Comparison of ENCODE assay signal across 25 cellular contexts in genomic region chr19:54906819-54907218, GRCh38. TPM values are rescaled to one million over a fixed set of nuclear protein-coding genes. Genes with fewer than 3 reads are reported as not detected.
A peak's percentile ranks its signal among the peaks of the same experiment; 100 is the strongest.
DNase-seq lines count a peak whose midpoint lies in the region; ATAC-seq, FAIRE-seq and TF ChIP-seq lines count a peak whose summit lies in the region.
"Had no signal": no experiment of that assay in that cellular context is flagged by ENCODE, and none has a peak within 500 bp of the region (broad histone marks: within the 10 kb centered on the region; RNA-seq: fewer than 3 reads in every experiment).

No MANE protein-coding gene starts in this region.

- peaks cover 0 to 2% (median 0%) of the 10 kb centered on the region in 5 donors for H3K9me3 Mint-ChIP-seq in CD8-positive, alpha-beta memory T cell
- H3K9me3 Mint-ChIP-seq in T-helper 2 cell treated with Interferon-gamma antibody and Interleukin-4, amounts not matched to agents 5 μg/mL and 100 μg/mL, for 36 hours, result no peaks in the 10 kb centered on the region
- H3K9me3 Mint-ChIP-seq: CD4-positive, alpha-beta T cell had no signal

- H2AFZ ChIP-seq in K562 (ENCODE audit: low read depth, low read length) (peak overlapping the region; percentile 91), osteoblast (ENCODE audit: low read length) (no peak overlapping the region)

- in situ Hi-C loops in K562 (cut with MboI), result no loop called here

- no peak for TF ChIP-seq RAD21 in K562 (CRISPR knock-in tag; conservative IDR thresholded peaks at IDR 0.05 in 1 of 2, IDR thresholded peaks at IDR 0.05 in 1 of 2)

- CTCF ChIA-PET in CD8-positive, alpha-beta memory T cell (lab: Charles Lee), result no interaction called here
- CTCF ChIA-PET in K562 (lab: Yijun Ruan, JAX; ENCODE audit: low intra/inter-chr PET ratio), result no interaction called here

- H3K4me1 ChIP-seq in CD8-positive, alpha-beta memory T cell (ENCODE audit: insufficient read depth, low read length), result no peaks in the 10 kb centered on the region
- H3K4me1 ChIP-seq in K562 (replicated peaks in 1 of 2; ENCODE audit: control insufficient read depth in 2 of 2, insufficient read depth in 2 of 2, low read length in 2 of 2), result peaks cover 19 to 23% of the 10 kb centered on the region in 2 experiments; a peak in 4 of 5 replicates
- H3K4me1 ChIP-seq in kidney (ENCODE audit: control insufficient read depth in 1 of 2, insufficient read depth in 1 of 2, low read depth in 1 of 2, low read length in 2 of 2), result no peaks in the 10 kb centered on the region
- no peaks in the 10 kb centered on the region for H3K4me1 ChIP-seq in osteoblast (ENCODE audit: insufficient read depth, low read length)

- peak overlapping the region in 4 of 7 donors; percentile 61 to 79 (median 68) for H3K4me3 Mint-ChIP-seq in CD8-positive, alpha-beta memory T cell
- H3K4me3 Mint-ChIP-seq in T-helper 2 cell treated with Interferon-gamma antibody and Interleukin-4, amounts not matched to agents 5 μg/mL and 100 μg/mL, for 36 hours, result no peak overlapping the region
- H3K4me3 Mint-ChIP-seq: CD4-positive, alpha-beta T cell had no signal

- H3K27me3 ChIP-seq in CD8-positive, alpha-beta memory T cell (ENCODE audit: insufficient read depth, low read length, poor library complexity, severe bottlenecking), result no peaks in the 10 kb centered on the region
- H3K27me3 ChIP-seq in K562 (ENCODE audit: control insufficient read depth in 2 of 2, insufficient read depth in 2 of 2, low read length in 2 of 2) (no peaks in the 10 kb centered on the region), osteoblast (ENCODE audit: insufficient read depth, low read length) (no peaks in the 10 kb centered on the region)

- no peak for TF ChIP-seq POLR2A in K562 (conservative IDR thresholded peaks at IDR 0.05)

- H3K27me3 Mint-ChIP-seq in CD8-positive, alpha-beta memory T cell, result peaks cover 8 to 12% of the 10 kb centered on the region in 2 donors
- H3K27me3 Mint-ChIP-seq in T-helper 2 cell treated with Interferon-gamma antibody and Interleukin-4, amounts not matched to agents 5 μg/mL and 100 μg/mL, for 36 hours (ENCODE audit: low read depth), result peaks cover 2% of the 10 kb centered on the region

- H3K9me1 ChIP-seq in K562 (ENCODE audit: control insufficient read depth, insufficient read depth, low read length), result no peaks in the 10 kb centered on the region

- no peaks in the 10 kb centered on the region for H3K36me3 Mint-ChIP-seq in CD8-positive, alpha-beta memory T cell
- H3K36me3 Mint-ChIP-seq in T-helper 2 cell treated with Interferon-gamma antibody and Interleukin-4, amounts not matched to agents 5 μg/mL and 100 μg/mL, for 36 hours (ENCODE audit: low read depth), result no peaks in the 10 kb centered on the region

- POLR2A ChIA-PET in CD8-positive, alpha-beta memory T cell (lab: Charles Lee), result no interaction called here
- POLR2A ChIA-PET in K562 (lab: Yijun Ruan, JAX), result interaction anchor here (1.6 kb wide), 1 partner anchor 8 kb away, joined by 4 read pairs; no protein-coding TSS in a partner anchor

- TF ChIP-seq CTCF in K562 (IDR thresholded peaks at IDR 0.05 in 2 of 3, conservative IDR thresholded peaks at IDR 0.05 in 1 of 3; ENCODE audit: insufficient read depth in 2 of 3, low read depth in 1 of 3, low read length in 3 of 3), result no peak
- no peak for TF ChIP-seq CTCF in kidney (IDR thresholded peaks at IDR 0.05; ENCODE audit: borderline replicate concordance, extremely low read depth, insufficient read depth)
- TF ChIP-seq CTCF in osteoblast (IDR thresholded peaks at IDR 0.05; ENCODE audit: extremely low read depth, low read depth, low read length), result no peak

- FAIRE-seq in K562 (lab: Jason Lieb, UNC) (peak; percentile 6), kidney (lab: Jason Lieb, UNC) (no peak)
- FAIRE-seq: GM19239 had no signal

- no peaks in the 10 kb centered on the region for H3K9me3 ChIP-seq in CD8-positive, alpha-beta memory T cell (ENCODE audit: low read length)
- H3K9me3 ChIP-seq in K562 (replicated peaks; ENCODE audit: control insufficient read depth, insufficient read depth, low read depth, low read length), result no peaks in the 10 kb centered on the region
- no peaks in the 10 kb centered on the region for H3K9me3 ChIP-seq in kidney (ENCODE audit: control insufficient read depth in 1 of 2, low read length in 2 of 2)
- no peaks in the 10 kb centered on the region for H3K9me3 ChIP-seq in osteoblast (ENCODE audit: low read depth, low read length)
- H3K9me3 ChIP-seq: SK-N-SH had no signal

- no peak for TF ChIP-seq EP300 in K562 (IDR thresholded peaks at IDR 0.05; ENCODE audit: low read length)

- H4K20me1 ChIP-seq in K562 (replicated peaks; ENCODE audit: control insufficient read depth, insufficient read depth, low read length), result no peaks in the 10 kb centered on the region
- no peaks in the 10 kb centered on the region for H4K20me1 ChIP-seq in osteoblast (ENCODE audit: insufficient read depth, low read length)

- peaks cover 0 to 6% (median 0%) of the 10 kb centered on the region in 3 donors for H3K4me1 Mint-ChIP-seq in CD8-positive, alpha-beta memory T cell
- H3K4me1 Mint-ChIP-seq in T-helper 2 cell treated with Interferon-gamma antibody and Interleukin-4, amounts not matched to agents 5 μg/mL and 100 μg/mL, for 36 hours (ENCODE audit: low read depth), result no peaks in the 10 kb centered on the region

- H3K27ac ChIP-seq in CD8-positive, alpha-beta memory T cell (ENCODE audit: low read depth, low read length), result peak overlapping the region; percentile 60
- H3K27ac ChIP-seq in K562 (ENCODE audit: extremely low read depth, low read depth, low read length) (peak overlapping the region; percentile 75), kidney (ENCODE audit: low read depth in 2 of 2, low read length in 2 of 2) (no peak overlapping the region), osteoblast (ENCODE audit: low read depth, low read length) (no peak overlapping the region)

- H3K9ac ChIP-seq in K562 (ENCODE audit: insufficient read depth in 1 of 2, low read depth in 2 of 2, low read length in 2 of 2) (peak overlapping the region; percentile 4 to 63; a peak in 2 of 4 replicates), kidney (ENCODE audit: low read length in 2 of 2) (no peak overlapping the region)
- H3K9ac ChIP-seq: SK-N-SH had no signal

- H3K79me2 ChIP-seq in K562 (ENCODE audit: control insufficient read depth, insufficient read depth, low read length) (no peaks in the 10 kb centered on the region), osteoblast (ENCODE audit: insufficient read depth, low read length) (no peaks in the 10 kb centered on the region)

- H3K4me2 ChIP-seq in K562 (ENCODE audit: insufficient read depth, low read length) (peak overlapping the region; percentile 74), osteoblast (ENCODE audit: insufficient read depth, low read length) (no peak overlapping the region)

- H3K27ac Mint-ChIP-seq in CD8-positive, alpha-beta memory T cell, result peak overlapping the region in 1 of 8 donors; percentile 63
- H3K27ac Mint-ChIP-seq in T-helper 2 cell treated with Interferon-gamma antibody and Interleukin-4, amounts not matched to agents 5 μg/mL and 100 μg/mL, for 36 hours, result no peak overlapping the region
- H3K27ac Mint-ChIP-seq: CD4-positive, alpha-beta T cell had no signal

- WGBS in K562 (ENCODE audit: insufficient coverage, low coverage, missing lambda C conversion rate), result 54% methylated on average over 6 of the region's 7 CpGs

- H3K36me3 ChIP-seq in CD8-positive, alpha-beta memory T cell (ENCODE audit: insufficient read depth, low read length), result no peaks in the 10 kb centered on the region
- H3K36me3 ChIP-seq in K562 (ENCODE audit: control insufficient read depth, insufficient read depth, low read length) (no peaks in the 10 kb centered on the region), kidney (ENCODE audit: control insufficient read depth in 1 of 2, insufficient read depth in 2 of 2, low read length in 2 of 2) (no peaks in the 10 kb centered on the region), osteoblast (ENCODE audit: insufficient read depth, low read length) (no peaks in the 10 kb centered on the region)

- no peak overlapping the region for H3K4me3 ChIP-seq in CD8-positive, alpha-beta memory T cell (ENCODE audit: low read length)
- H3K4me3 ChIP-seq in K562 (no peak overlapping the region), kidney (ENCODE audit: low read length in 2 of 2) (no peak overlapping the region), osteoblast (ENCODE audit: insufficient read depth, low read length) (no peak overlapping the region)

- no peak for DNase-seq in CD8-positive, alpha-beta memory T cell
- DNase-seq in K562 (ENCODE audit: extremely low read depth in 1 of 4, low spot score in 3 of 4), result peak in 1 of 4 experiments; percentile 22
- DNase-seq in kidney, result peak; percentile 10
- peak; percentile 4 for DNase-seq in osteoblast (ENCODE audit: insufficient read length, low spot score, missing footprints)
- DNase-seq in NCI-H2107 (lab: John Stamatoyannopoulos, UW), result no peak
- no peak for DNase-seq in T-helper 2 cell treated with Interferon-gamma antibody and Interleukin-4, amounts not matched to agents 5 μg/mL and 100 μg/mL, for 36 hours (ENCODE audit: low spot score)
- DNase-seq in GM03348 (ENCODE audit: low spot score), result no peak
- DNase-seq: CD4-positive, alpha-beta T cell; DMS53; EL; GF-D8; H7; Kasumi-1; NCI-H1694; NCI-H2081; NCI-H446 treated with DMSO at 0.1 percent for 48 hours; NCI-H526 treated with DMSO at 0.1 percent for 48 hours; PC-3; RPMI8226; SHP77; SK-N-SH had no signal

- ATAC-seq in K562 (peak; percentile 19; the same call in 2 of the 3 replicates), HG02759 (IDR thresholded peaks at IDR 0.05; ENCODE audit: unreplicated experiment) (no peak)
- ATAC-seq: PC-3 had no signal

- BruUV-seq in K562 (replicated peaks; lab: Mats Ljungman, UMichigan), result no TSS peak

- intact Hi-C loops in K562 (cut with micrococcal nuclease) (no loop called here), kidney (cut with DNase I) (no loop called here)

RNA-seq across cellular contexts. Expression of gene NCR1, which starts 0.9 kb away (rescaled TPM):
- under 1 TPM in 1 of 2 experiments, not detected in 1; 0.31 TPM for total RNA-seq in CD8-positive, alpha-beta memory T cell
- polyA plus RNA-seq in CD8-positive, alpha-beta memory T cell, result 2.8 TPM
- total RNA-seq in K562 (2011; cell fraction: chromatin; rRNA removed; ENCODE audit: low replicate concordance), result 3.4 and 5.6 TPM in 2 replicates
- total RNA-seq in K562 (2011; cell fraction: nucleolus; rRNA removed), result 3.0 and 5.2 TPM in 2 replicates
- total RNA-seq in K562 (2011; cell fraction: nucleoplasm; rRNA removed), result 2.2 and 4.0 TPM in 2 replicates
- total RNA-seq in K562 (2014; rRNA removed) (1.2 and 1.9 TPM in 2 replicates), K562 (2014; rRNA removed; fragmentation: Illumina TruSeq; extraction: Trizol) (0.70 and 1.4 TPM in 2 replicates), K562 (2015; rRNA removed; fragmentation: Illumina TruSeq; extraction: Trizol) (0.30 and 0.69 TPM in 2 replicates), K562 (2021) (0.92 and 1.5 TPM in 2 replicates), kidney (0.91 TPM), osteoblast (0.36 and 0.59 TPM in 2 replicates)
- polyA plus RNA-seq in K562 (2011; rRNA removed) (3.1 TPM in 2 replicates), K562 (2014; fragmentation: Illumina TruSeq; extraction: Trizol) (1.2 and 2.1 TPM in 2 replicates), K562 (2014; fragmentation: Nextera tagmentation; extraction: Ambion mirVana) (under 1 TPM; 0.25 to 0.39 TPM), K562 (2014; rRNA removed) (0.84 and 0.88 TPM in 2 replicates), kidney (ENCODE audit: insufficient read depth, low read depth, low replicate concordance) (not detected)
- 3.9 and 4.3 TPM in 2 replicates for polyA plus RNA-seq in K562 (2011; cell fraction: cytosol; rRNA removed)
- 2.1 TPM in 2 replicates for polyA plus RNA-seq in K562 (2011; cell fraction: nucleus; rRNA removed)
- 0.90 and 0.91 TPM in 2 replicates for polyA plus RNA-seq in K562 (2012)
- 4.0 TPM in 2 replicates for polyA minus RNA-seq in K562 (2011; rRNA and poly(A)+ RNA removed)
- 2.6 and 3.0 TPM in 2 replicates for polyA minus RNA-seq in K562 (2011; cell fraction: cytosol; rRNA and poly(A)+ RNA removed)
- 1.8 and 3.9 TPM in 2 replicates for polyA minus RNA-seq in K562 (2011; cell fraction: nucleus; rRNA and poly(A)+ RNA removed)
- total RNA-seq: CD4-positive, alpha-beta T cell; MCF 10A; PC-3 had no signal
- polyA plus RNA-seq: BJ, SK-N-SH had no signal

RNA-seq across cellular contexts. Expression of gene FCAR, which starts 32.8 kb away (rescaled TPM):
- total RNA-seq in CD8-positive, alpha-beta memory T cell, result not detected
- polyA plus RNA-seq in CD8-positive, alpha-beta memory T cell, result not detected
- total RNA-seq in K562 (2011; cell fraction: chromatin; rRNA removed; ENCODE audit: low replicate concordance), result not detected in 2 replicates
- total RNA-seq in K562 (2011; cell fraction: nucleolus; rRNA removed), result not detected in 2 replicates
- not detected in 2 replicates for total RNA-seq in K562 (2011; cell fraction: nucleoplasm; rRNA removed)
- total RNA-seq in K562 (2014; rRNA removed) (not detected in 2 replicates), K562 (2014; rRNA removed; fragmentation: Illumina TruSeq; extraction: Trizol) (not detected in 2 replicates), K562 (2015; rRNA removed; fragmentation: Illumina TruSeq; extraction: Trizol) (not detected in 2 replicates), K562 (2021) (not detected in 2 replicates), kidney (1.8 TPM), osteoblast (not detected in 2 replicates)
- polyA plus RNA-seq in K562 (2011; rRNA removed) (not detected in 2 replicates), K562 (2014; fragmentation: Illumina TruSeq; extraction: Trizol) (not detected in 2 replicates), K562 (2014; fragmentation: Nextera tagmentation; extraction: Ambion mirVana) (not detected), K562 (2014; rRNA removed) (not detected in 2 replicates), kidney (ENCODE audit: insufficient read depth, low read depth, low replicate concordance) (not detected)
- polyA plus RNA-seq in K562 (2011; cell fraction: cytosol; rRNA removed), result not detected in 2 replicates
- not detected in 2 replicates for polyA plus RNA-seq in K562 (2011; cell fraction: nucleus; rRNA removed)
- polyA plus RNA-seq in K562 (2012), result not detected in 2 replicates
- not detected in 2 replicates for polyA minus RNA-seq in K562 (2011; rRNA and poly(A)+ RNA removed)
- not detected in 2 replicates for polyA minus RNA-seq in K562 (2011; cell fraction: cytosol; rRNA and poly(A)+ RNA removed)
- polyA minus RNA-seq in K562 (2011; cell fraction: nucleus; rRNA and poly(A)+ RNA removed), result not detected in 2 replicates
- total RNA-seq: H7, MCF 10A, PC-3 had no signal
- polyA plus RNA-seq: BJ, SK-N-SH had no signal

RNA-seq across cellular contexts. Expression of gene NLRP7, which starts 40.5 kb away (rescaled TPM):
- total RNA-seq in CD8-positive, alpha-beta memory T cell, result not detected
- not detected for polyA plus RNA-seq in CD8-positive, alpha-beta memory T cell
- 1.5 TPM in 1 of 2 replicates, not detected in the other for total RNA-seq in K562 (2011; cell fraction: chromatin; rRNA removed; ENCODE audit: low replicate concordance)
- 1.3 TPM in 1 of 2 replicates, not detected in the other for total RNA-seq in K562 (2011; cell fraction: nucleolus; rRNA removed)
- 1.9 TPM in 1 of 2 replicates, not detected in the other for total RNA-seq in K562 (2011; cell fraction: nucleoplasm; rRNA removed)
- 0.20 TPM in 1 of 2 replicates, not detected in the other for total RNA-seq in K562 (2014; rRNA removed)
- 0.22 TPM in 1 of 2 replicates, not detected in the other for total RNA-seq in K562 (2014; rRNA removed; fragmentation: Illumina TruSeq; extraction: Trizol)
- total RNA-seq in K562 (2015; rRNA removed; fragmentation: Illumina TruSeq; extraction: Trizol), result not detected in 2 replicates
- total RNA-seq in K562 (2021), result 0.18 TPM in 1 of 2 replicates, not detected in the other
- polyA plus RNA-seq in K562 (2011; rRNA removed), result 0.13 and 0.19 TPM in 2 replicates
- polyA plus RNA-seq in K562 (2011; cell fraction: cytosol; rRNA removed), result 0.07 TPM in 1 of 2 replicates, not detected in the other
- 0.16 and 0.18 TPM in 2 replicates for polyA plus RNA-seq in K562 (2011; cell fraction: nucleus; rRNA removed)
- 0.17 TPM in 1 of 2 replicates, not detected in the other for polyA plus RNA-seq in K562 (2012)
- 0.03 and 0.12 TPM in 2 replicates for polyA plus RNA-seq in K562 (2014; fragmentation: Illumina TruSeq; extraction: Trizol)
- under 1 TPM; 0.04 to 0.06 TPM for polyA plus RNA-seq in K562 (2014; fragmentation: Nextera tagmentation; extraction: Ambion mirVana)
- not detected in 2 replicates for polyA plus RNA-seq in K562 (2014; rRNA removed)
- 0.84 TPM in 1 of 2 replicates, not detected in the other for polyA minus RNA-seq in K562 (2011; rRNA and poly(A)+ RNA removed)
- polyA minus RNA-seq in K562 (2011; cell fraction: cytosol; rRNA and poly(A)+ RNA removed), result not detected in 2 replicates
- polyA minus RNA-seq in K562 (2011; cell fraction: nucleus; rRNA and poly(A)+ RNA removed), result not detected in 2 replicates
- total RNA-seq in kidney, result 0.16 TPM
- not detected for polyA plus RNA-seq in kidney (ENCODE audit: insufficient read depth, low read depth, low replicate concordance)
- total RNA-seq in osteoblast, result not detected in 2 replicates
- total RNA-seq: CD4-positive, alpha-beta T cell; MCF 10A; PC-3 had no signal
- polyA plus RNA-seq: BJ, SK-N-SH had no signal

RNA-seq across cellular contexts. Expression of gene KIR3DL2, which starts 56.6 kb away (rescaled TPM):
- under 1 TPM; 0.27 to 0.28 TPM for total RNA-seq in CD8-positive, alpha-beta memory T cell
- polyA plus RNA-seq in CD8-positive, alpha-beta memory T cell, result 16.8 TPM
- not detected in 2 replicates for total RNA-seq in K562 (2011; cell fraction: chromatin; rRNA removed; ENCODE audit: low replicate concordance)
- total RNA-seq in K562 (2011; cell fraction: nucleolus; rRNA removed), result not detected in 2 replicates
- not detected in 2 replicates for total RNA-seq in K562 (2011; cell fraction: nucleoplasm; rRNA removed)
- total RNA-seq in K562 (2014; rRNA removed), result not detected in 2 replicates
- total RNA-seq in K562 (2014; rRNA removed; fragmentation: Illumina TruSeq; extraction: Trizol), result not detected in 2 replicates
- total RNA-seq in K562 (2015; rRNA removed; fragmentation: Illumina TruSeq; extraction: Trizol), result not detected in 2 replicates
- not detected in 2 replicates for total RNA-seq in K562 (2021)
- polyA plus RNA-seq in K562 (2011; rRNA removed), result not detected in 2 replicates
- not detected in 2 replicates for polyA plus RNA-seq in K562 (2011; cell fraction: cytosol; rRNA removed)
- polyA plus RNA-seq in K562 (2011; cell fraction: nucleus; rRNA removed), result not detected in 2 replicates
- polyA plus RNA-seq in K562 (2012), result not detected in 2 replicates
- not detected in 2 replicates for polyA plus RNA-seq in K562 (2014; fragmentation: Illumina TruSeq; extraction: Trizol)
- polyA plus RNA-seq in K562 (2014; fragmentation: Nextera tagmentation; extraction: Ambion mirVana), result not detected
- polyA plus RNA-seq in K562 (2014; rRNA removed), result not detected in 2 replicates
- polyA minus RNA-seq in K562 (2011; rRNA and poly(A)+ RNA removed), result not detected in 2 replicates
- not detected in 2 replicates for polyA minus RNA-seq in K562 (2011; cell fraction: cytosol; rRNA and poly(A)+ RNA removed)
- not detected in 2 replicates for polyA minus RNA-seq in K562 (2011; cell fraction: nucleus; rRNA and poly(A)+ RNA removed)
- 0.13 TPM for total RNA-seq in kidney
- polyA plus RNA-seq in kidney (ENCODE audit: insufficient read depth, low read depth, low replicate concordance), result not detected
- total RNA-seq in osteoblast, result not detected in 2 replicates
- total RNA-seq: H7, MCF 10A, PC-3 had no signal
- polyA plus RNA-seq: BJ, SK-N-SH had no signal

RNA-seq across cellular contexts. Expression of gene NLRP2, which starts 59.4 kb away (rescaled TPM):
- 10 to 100 TPM; 10.2 to 12.7 TPM for total RNA-seq in CD8-positive, alpha-beta memory T cell
- polyA plus RNA-seq in CD8-positive, alpha-beta memory T cell, result 5.6 TPM
- 112 and 159 TPM in 2 replicates for total RNA-seq in K562 (2011; cell fraction: chromatin; rRNA removed; ENCODE audit: low replicate concordance)
- total RNA-seq in K562 (2011; cell fraction: nucleolus; rRNA removed), result 75.3 and 84.4 TPM in 2 replicates
- total RNA-seq in K562 (2011; cell fraction: nucleoplasm; rRNA removed), result 69.2 and 82.2 TPM in 2 replicates
- total RNA-seq in K562 (2014; rRNA removed) (21.6 and 22.2 TPM in 2 replicates), K562 (2014; rRNA removed; fragmentation: Illumina TruSeq; extraction: Trizol) (24.2 and 25.5 TPM in 2 replicates), K562 (2015; rRNA removed; fragmentation: Illumina TruSeq; extraction: Trizol) (17.3 and 18.5 TPM in 2 replicates), K562 (2021) (33.2 and 36.2 TPM in 2 replicates), kidney (34.4 TPM), osteoblast (0.36 and 3.2 TPM in 2 replicates)
- polyA plus RNA-seq in K562 (2011; rRNA removed) (59.3 and 65.5 TPM in 2 replicates), K562 (2014; fragmentation: Illumina TruSeq; extraction: Trizol) (25.1 and 28.1 TPM in 2 replicates), K562 (2014; fragmentation: Nextera tagmentation; extraction: Ambion mirVana) (10 to 100 TPM; 10.1 to 11.9 TPM), K562 (2014; rRNA removed) (25.0 and 29.9 TPM in 2 replicates), kidney (ENCODE audit: insufficient read depth, low read depth, low replicate concordance) (2.2 TPM)
- polyA plus RNA-seq in K562 (2011; cell fraction: cytosol; rRNA removed), result 28.5 and 40.0 TPM in 2 replicates
- 79.9 and 89.0 TPM in 2 replicates for polyA plus RNA-seq in K562 (2011; cell fraction: nucleus; rRNA removed)
- 19.8 and 24.8 TPM in 2 replicates for polyA plus RNA-seq in K562 (2012)
- polyA minus RNA-seq in K562 (2011; rRNA and poly(A)+ RNA removed), result 50.6 and 66.3 TPM in 2 replicates
- polyA minus RNA-seq in K562 (2011; cell fraction: cytosol; rRNA and poly(A)+ RNA removed), result 22.9 and 31.5 TPM in 2 replicates
- polyA minus RNA-seq in K562 (2011; cell fraction: nucleus; rRNA and poly(A)+ RNA removed), result 22.8 and 38.0 TPM in 2 replicates
- total RNA-seq: MCF 10A, PC-3 had no signal
- polyA plus RNA-seq: BJ had no signal

Comparison
In these comparisons a context has a peak if more than half of its experiments do, and no peak if none do; other contexts are left out.
1. DNase-seq: peak in kidney (single experiment) and osteoblast (single experiment); none in CD8-positive, alpha-beta memory T cell (0 of 5), NCI-H2107 (single experiment), T-helper 2 cell treated with Interferon-gamma antibody and Interleukin-4, amounts not matched to agents 5 μg/mL and 100 μg/mL, for 36 hours (single experiment) and GM03348 (single experiment).
2. H3K27ac ChIP-seq: peak in CD8-positive, alpha-beta memory T cell (single experiment) and K562 (single experiment); none in kidney (0 of 2) and osteoblast (single experiment).
3. H3K9ac ChIP-seq: peak in K562 (2 of 2); none in kidney (0 of 2).